ENCODE assay signal across 10 cellular contexts in genomic region chr5:142327111-142327842, GRCh38. TPM values are rescaled to one million over a fixed set of nuclear protein-coding genes. Genes with fewer than 3 reads are reported as not detected.
A peak's percentile ranks its signal among the peaks of the same experiment; 100 is the strongest.
DNase-seq lines count a peak whose midpoint lies in the region; ATAC-seq, FAIRE-seq and TF ChIP-seq lines count a peak whose summit lies in the region.
"Had no signal": no experiment of that assay in that cellular context is flagged by ENCODE, and none has a peak within 500 bp of the region (broad histone marks: within the 10 kb centered on the region; RNA-seq: fewer than 3 reads in every experiment).

No MANE protein-coding gene starts in this region.

- peak overlapping the region; percentile 95 to 97 for H3K4me2 ChIP-seq in H1 (ENCODE audit: insufficient read depth in 1 of 2, low read depth in 2 of 2, low read length in 2 of 2)

- peak overlapping the region; percentile 99; the same call in 1 of the 2 replicates for H2BK5ac ChIP-seq in H1 (ENCODE audit: low read depth, low read length)

- POLR2A ChIA-PET in BJ (lab: Charles Lee) (interaction anchor here (0.5 to 0.6 kb wide), 3 partner anchors 10 to 214 kb away, joined by 3 read pairs; no protein-coding TSS in a partner anchor), H1 (lab: Charles Lee; ENCODE audit: partially characterized antibody) (interaction anchor here (0.6 to 10.7 kb wide), 26 partner anchors 9 to 375 kb away, joined by 3 to 137 read pairs (median 4); no protein-coding TSS in a partner anchor)

- H3K4me1 ChIP-seq in H1 (replicated peaks in 1 of 4; ENCODE audit: control insufficient read depth in 3 of 4, insufficient read depth in 4 of 4, low read length in 3 of 4) (peaks cover 12 to 21% (median 16%) of the 10 kb centered on the region in 4 experiments; a peak in 6 of 7 replicates), mucosa of rectum (ENCODE audit: control insufficient read depth in 2 of 2, insufficient read depth in 2 of 2, low read length in 2 of 2) (peaks cover 22 to 28% of the 10 kb centered on the region in 2 donors), testis (peaks cover 16% of the 10 kb centered on the region)

- no peak overlapping the region for H4K8ac ChIP-seq in H1 (ENCODE audit: extremely low read depth, insufficient read depth, low read length)

- peak overlapping the region; percentile 48 for H4K91ac ChIP-seq in H1 (replicated peaks; ENCODE audit: insufficient read length, low read length)

- peak overlapping the region; percentile 96 for H3K18ac ChIP-seq in H1 (ENCODE audit: extremely low read depth, low read length)

- WGBS in H1 (ENCODE audit: extremely low coverage in 1 of 2, insufficient coverage in 1 of 2, insufficient read length in 1 of 2, insufficient replicate concordance in 2 of 2, low coverage in 1 of 2, low lambda C conversion rate in 2 of 2, missing lambda C conversion rate in 1 of 2), 2 experiments = 27% methylated on average over 9 of the region's 9 CpGs; no CpG with 5 or more reads in 1 of the 2 experiments
- WGBS in testis, 2 donors = 33 to 50% methylated on average over 9 of the region's 9 CpGs

- no peak overlapping the region for H3K14ac ChIP-seq in H1 (ENCODE audit: insufficient read length)

- no peak for FAIRE-seq in H1 (lab: Jason Lieb, UNC)

- H3K27me3 ChIP-seq in BJ (ENCODE audit: control insufficient read depth, insufficient read depth, low read length) (no peaks in the 10 kb centered on the region), H1 (replicated peaks in 1 of 4; ENCODE audit: control insufficient read depth in 3 of 4, extremely low read depth in 1 of 4, insufficient read depth in 3 of 4, low read length in 3 of 4) (peaks cover 0 to 5% (median 0%) of the 10 kb centered on the region in 4 experiments; a peak in 2 of 7 replicates), mucosa of rectum (ENCODE audit: control insufficient read depth in 2 of 2, insufficient read depth in 2 of 2, low read length in 2 of 2) (peaks cover 0 to 3% of the 10 kb centered on the region in 2 donors), testis (no peaks in the 10 kb centered on the region)

- peaks cover 18% of the 10 kb centered on the region for H3K23me2 ChIP-seq in H1 (ENCODE audit: low read depth, low read length)

- TF ChIP-seq POLR2A in H1 (IDR thresholded peaks at IDR 0.05; ENCODE audit: control extremely low read depth in 1 of 2, low read depth in 2 of 2, low read length in 2 of 2) (peak in 1 of 2 experiments; percentile 23; a peak in 1 of 3 replicates), testis (IDR thresholded peaks at IDR 0.05) (no peak)

- no peaks in the 10 kb centered on the region; the same call in none of the 2 replicates for H3K79me1 ChIP-seq in H1 (ENCODE audit: low read depth, low read length)

- peak overlapping the region; percentile 71 for H2BK12ac ChIP-seq in H1 (ENCODE audit: low read depth, low read length)

- peak overlapping the region; percentile 57 for H3K56ac ChIP-seq in H1 (replicated peaks; ENCODE audit: insufficient read length, low read depth, low read length)

- peak overlapping the region; percentile 54 for H2BK120ac ChIP-seq in H1 (replicated peaks; ENCODE audit: low read depth, low read length)

- H2BK15ac ChIP-seq in H1 (ENCODE audit: low read length) = peak overlapping the region; percentile 83; the same call in 1 of the 2 replicates

- no peak for ATAC-seq in GM19023 (IDR thresholded peaks at IDR 0.05; ENCODE audit: unreplicated experiment)

- peak overlapping the region in 1 of 4 experiments; percentile 76; a peak in 2 of 7 replicates for H3K9ac ChIP-seq in H1 (replicated peaks in 1 of 4; ENCODE audit: extremely low read depth in 1 of 4, low read depth in 3 of 4, low read length in 3 of 4)
- no peak overlapping the region for H3K9ac ChIP-seq in mucosa of rectum (ENCODE audit: low read depth in 1 of 2, low read length in 2 of 2)

- H2BK20ac ChIP-seq in H1 (ENCODE audit: low read length) = peak overlapping the region; percentile 98

- 0 out of 2 replicates have a peak overlapping the region, but pooled peaks have one; percentile 84 for H2AK5ac ChIP-seq in H1 (ENCODE audit: low read depth, low read length)

- H3K27ac ChIP-seq in H1 (ENCODE audit: low read depth, low read length) = peak overlapping the region; percentile 42; the same call in 1 of the 2 replicates
- peak overlapping the region; percentile 5 to 14 for H3K27ac ChIP-seq in mucosa of rectum (ENCODE audit: low read depth in 2 of 2, low read length in 2 of 2)
- H3K27ac ChIP-seq in testis = no peak overlapping the region

- no peak overlapping the region for H2AFZ ChIP-seq in H1 (ENCODE audit: low read length)

- no peaks in the 10 kb centered on the region for H3K9me3 ChIP-seq in H1 (ENCODE audit: insufficient read depth in 2 of 2, low read depth in 1 of 2, low read length in 1 of 2)
- no peaks in the 10 kb centered on the region for H3K9me3 ChIP-seq in mucosa of rectum (ENCODE audit: control insufficient read depth in 2 of 2, low read length in 2 of 2)
- no peaks in the 10 kb centered on the region for H3K9me3 ChIP-seq in testis

- DNase-seq in BJ (ENCODE audit: low read depth) = peak; percentile 80
- DNase-seq in LHCN-M2 (ENCODE audit: low read depth) = peak; percentile 76
- DNase-seq in H1 (ENCODE audit: low read depth in 1 of 2, low spot score in 2 of 2) = no peak
- no peak for DNase-seq in AML-193 (lab: John Stamatoyannopoulos, UW)
- DNase-seq in testis = no peak
- no peak for DNase-seq in epidermal melanocyte (ENCODE audit: insufficient read length, low spot score)
- DNase-seq: DMS79 treated with DMSO at 0.1 percent for 48 hours; stimulated activated naive CD4-positive, alpha-beta T cell had no signal

- peaks cover 12 to 15% of the 10 kb centered on the region in 2 experiments for H4K20me1 ChIP-seq in H1 (replicated peaks in 1 of 2; ENCODE audit: control insufficient read depth in 1 of 2, insufficient read depth in 2 of 2, low read length in 2 of 2)

- TF ChIP-seq RAD21 in H1 (IDR thresholded peaks at IDR 0.05 in 1 of 2, conservative IDR thresholded peaks at IDR 0.05 in 1 of 2; ENCODE audit: low read depth in 2 of 2, low read length in 2 of 2) = no peak; a peak in 2 of 4 replicates

- H3K36me3 ChIP-seq in BJ (ENCODE audit: control insufficient read depth, insufficient read depth, low read length) (no peaks in the 10 kb centered on the region), H1 (ENCODE audit: control insufficient read depth in 2 of 4, insufficient read depth in 4 of 4, low read length in 3 of 4) (no peaks in the 10 kb centered on the region), mucosa of rectum (ENCODE audit: control insufficient read depth in 2 of 2, insufficient read depth in 2 of 2, low read length in 2 of 2) (no peaks in the 10 kb centered on the region), testis (ENCODE audit: low read depth, missing control alignments) (no peaks in the 10 kb centered on the region)

- H3K23ac ChIP-seq in H1 (ENCODE audit: insufficient read length) = no peak overlapping the region

- H3K4ac ChIP-seq in H1 (replicated peaks; ENCODE audit: insufficient read length, low read depth, low read length) = peak overlapping the region; percentile 48

- no peak overlapping the region for H3K4me3 ChIP-seq in BJ (ENCODE audit: low read depth, low read length)
- peak overlapping the region; percentile 10 to 95 (median 72); a peak in 5 of 8 replicates for H3K4me3 ChIP-seq in H1 (ENCODE audit: extremely low read depth in 1 of 4, insufficient read depth in 2 of 4, low read depth in 3 of 4, low read length in 4 of 4)
- H3K4me3 ChIP-seq in mucosa of rectum (ENCODE audit: low read length in 2 of 2) = no peak overlapping the region
- no peak overlapping the region for H3K4me3 ChIP-seq in testis

- peaks cover 23 to 48% of the 10 kb centered on the region in 2 experiments for H3K79me2 ChIP-seq in H1 (ENCODE audit: control insufficient read depth in 1 of 2, insufficient read depth in 2 of 2, low read length in 2 of 2)

- TF ChIP-seq CTCF in BJ (IDR thresholded peaks at IDR 0.05; ENCODE audit: insufficient read depth, low read depth, low read length) (peak; percentile 49), H1 (IDR thresholded peaks at IDR 0.05; ENCODE audit: control extremely low read depth in 1 of 3, insufficient read depth in 1 of 3, low read depth in 1 of 3, low read length in 3 of 3) (no peak), testis (IDR thresholded peaks at IDR 0.05) (no peak)

- intact Hi-C loops in testis (cut with DNase I; ENCODE audit: low total_unique reads) = no loop called here

- H4K5ac ChIP-seq in H1 (ENCODE audit: insufficient read length, low read depth, low read length) = no peak overlapping the region

- CTCF ChIA-PET in BJ (lab: Yijun Ruan, JAX) (interaction anchor here (0.5 to 4.3 kb wide), 6 partner anchors 10 to 242 kb away, joined by 3 to 32 read pairs (median 4); no protein-coding TSS in a partner anchor), H1 (lab: Charles Lee; ENCODE audit: partially characterized antibody) (interaction anchor here (0.9 to 13.7 kb wide), 16 partner anchors 13 to 219 kb away, joined by 3 to 191 read pairs (median 4); no protein-coding TSS in a partner anchor)

- TF ChIP-seq EP300 in H1 (IDR thresholded peaks at IDR 0.05; ENCODE audit: borderline replicate concordance in 1 of 2, low read depth in 2 of 2, low read length in 2 of 2) = no peak

TF ChIP-seq in H1, 55 proteins besides CTCF, POLR2A, EP300 and RAD21 (continues in another document):
- TF ChIP-seq FOSL1 (IDR thresholded peaks at IDR 0.05; ENCODE audit: insufficient read depth, low read depth, low read length) (no peak), TAF7 (optimal IDR thresholded peaks at IDR 0.05; ENCODE audit: borderline replicate concordance, low read depth, low read length) (peak; percentile 31), TAF1 (IDR thresholded peaks at IDR 0.05; ENCODE audit: low read depth, low read length) (peak; percentile 58; the same call in 1 of the 2 replicates), MAFK (IDR thresholded peaks at IDR 0.05; ENCODE audit: low read depth, low read length) (no peak), TBP (IDR thresholded peaks at IDR 0.05; ENCODE audit: low read depth, low read length) (0 out of 2 replicates have a peak, but pooled peaks have one; percentile 32), NANOG (IDR thresholded peaks at IDR 0.05; ENCODE audit: insufficient read depth, low read depth, low read length, poor library complexity, severe bottlenecking) (no peak)

RNA-seq across cellular contexts. Expression of gene SPRY4, which starts 2.5 kb away (rescaled TPM):
- polyA plus RNA-seq in BJ (2011; rRNA removed) = 7.2 and 13.0 TPM in 2 replicates
- polyA minus RNA-seq in BJ (2011; rRNA and poly(A)+ RNA removed) = 16.0 and 19.1 TPM in 2 replicates
- 25.6 and 36.4 TPM in 2 replicates for total RNA-seq in LHCN-M2 (2014; rRNA removed)
- polyA plus RNA-seq in LHCN-M2 (2012) = 5.2 TPM
- total RNA-seq in H1 (2021; fragmentation: NEBNext Ultra II Directional; extraction: Animal tissue kit (Norgen Biotek cat#: 25700)) = 98.2 and 113 TPM in 2 replicates
- polyA plus RNA-seq in H1 (2011; rRNA removed) = 59.1 and 80.0 TPM in 2 replicates
- 30.4 TPM for polyA plus RNA-seq in H1 (2011; cell fraction: cytosol; rRNA removed)
- 77.2 TPM for polyA plus RNA-seq in H1 (2011; cell fraction: nucleus; rRNA removed)
- polyA plus RNA-seq in H1 (2012, experiment 1 of 2) = 48.8 to 66.0 TPM (median 56.2 TPM) in 4 replicates
- polyA plus RNA-seq in H1 (2012, experiment 2 of 2) = 30.7 TPM
- 97.0 TPM for polyA plus RNA-seq in H1 (2013, experiment 1 of 2)
- 102 TPM for polyA plus RNA-seq in H1 (2013, experiment 2 of 2)
- 78.2 and 94.7 TPM in 2 replicates for polyA minus RNA-seq in H1 (2011; rRNA and poly(A)+ RNA removed)
- polyA minus RNA-seq in H1 (2011; cell fraction: cytosol; rRNA and poly(A)+ RNA removed) = 44.6 TPM
- 95.5 TPM for polyA minus RNA-seq in H1 (2011; cell fraction: nucleus; rRNA and poly(A)+ RNA removed)
- 1 to 10 TPM; 5.3 to 7.2 TPM for total RNA-seq in testis
- 3.8 TPM for polyA plus RNA-seq in testis (ENCODE audit: insufficient read depth, low read depth, low replicate concordance)

Comparison
In these comparisons a context has a peak if more than half of its experiments do, and no peak if none do; other contexts are left out.
1. DNase-seq: peak in BJ (single experiment) and LHCN-M2 (single experiment); none in H1 (0 of 2), AML-193 (0 of 2), testis (single experiment) and epidermal melanocyte (single experiment).
2. H3K4me3 ChIP-seq: peak in H1 (4 of 4); none in BJ (single experiment), mucosa of rectum (0 of 2) and testis (0 of 2).
3. H3K27ac ChIP-seq: peak in H1 (single experiment) and mucosa of rectum (2 of 2); none in testis (0 of 2).